In the genomic region with DNA sequence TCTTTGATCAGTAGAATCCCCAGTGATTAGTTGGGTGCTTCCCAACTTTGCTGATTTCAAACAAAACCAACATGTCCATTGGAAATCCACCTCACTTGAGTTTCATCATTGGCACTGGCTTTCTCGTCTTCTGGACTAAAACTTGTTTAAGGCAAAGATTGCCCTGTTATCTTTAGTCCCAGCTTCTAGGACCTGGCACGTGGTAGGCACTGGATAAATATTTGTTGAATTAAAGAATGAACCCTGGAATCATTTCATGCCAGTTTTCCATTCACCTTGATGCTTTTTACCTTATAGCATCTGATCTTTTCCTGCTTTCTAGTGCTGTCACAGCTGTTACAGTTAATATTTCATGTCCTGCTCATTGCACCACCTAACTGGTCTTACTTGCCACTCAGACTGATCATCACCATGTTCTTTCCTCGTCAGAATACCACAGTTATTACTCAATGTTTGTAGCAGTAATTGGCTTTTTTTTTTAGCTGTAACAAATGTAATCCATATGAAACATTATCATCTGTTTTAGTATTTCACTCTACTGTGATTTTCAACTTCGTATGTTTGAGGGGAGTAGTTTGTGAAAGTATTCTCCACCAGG, we compare ENCODE assay signal across 9 cellular contexts. TPM values are rescaled to one million over a fixed set of nuclear protein-coding genes. Genes with fewer than 3 reads are reported as not detected.
A peak's percentile ranks its signal among the peaks of the same experiment; 100 is the strongest.
DNase-seq lines count a peak whose midpoint lies in the region; ATAC-seq and TF ChIP-seq lines count a peak whose summit lies in the region.
"Had no signal": no experiment of that assay in that cellular context is flagged by ENCODE, and none has a peak within 500 bp of the region (broad histone marks: within the 10 kb centered on the region; RNA-seq: fewer than 3 reads in every experiment).

No MANE protein-coding gene starts in this region.

- H3K27me3 ChIP-seq in RWPE2 (ENCODE audit: insufficient read depth, poor library complexity, severe bottlenecking) (no peaks in the 10 kb centered on the region), rectal smooth muscle tissue (ENCODE audit: control insufficient read depth, insufficient read depth, low read length) (no peaks in the 10 kb centered on the region)

- H3K27me3 Mint-ChIP-seq in activated T-cell treated with anti-CD3 and anti-CD28 coated beads, Interleukin-2, amount 50 U/mL, for 4 hours (ENCODE audit: low read depth), result no peaks in the 10 kb centered on the region

- H3K9me3 ChIP-seq in RWPE2 (ENCODE audit: severe bottlenecking), result no peaks in the 10 kb centered on the region

- ATAC-seq in activated T-cell treated with anti-CD3 and anti-CD28 coated beads, Interleukin-2, amount 50 U/mL, for 4 hours, result no peak
- ATAC-seq in RWPE2 (ENCODE audit: low read depth) (peak; percentile 32; the same call in 2 of the 3 replicates), esophagus mucosa (peak; percentile 82), sciatic nerve (no peak), HG02973 (IDR thresholded peaks at IDR 0.05; ENCODE audit: unreplicated experiment) (no peak)

- H3K36me3 ChIP-seq in RWPE2 (ENCODE audit: low read depth) (peaks cover 32% of the 10 kb centered on the region), rectal smooth muscle tissue (ENCODE audit: control insufficient read depth, insufficient read depth, low read length) (no peaks in the 10 kb centered on the region)

- H3K4me3 ChIP-seq in RWPE2 (ENCODE audit: severe bottlenecking), result peak overlapping the region; percentile 79
- peak overlapping the region; percentile 95 for H3K4me3 ChIP-seq in rectal smooth muscle tissue (ENCODE audit: low read length)

- no peak overlapping the region for H3K9ac ChIP-seq in rectal smooth muscle tissue (ENCODE audit: low read length)

- H3K4me1 ChIP-seq in RWPE2 (ENCODE audit: insufficient read depth, poor library complexity, severe bottlenecking) (peaks cover 12% of the 10 kb centered on the region), rectal smooth muscle tissue (ENCODE audit: control insufficient read depth, insufficient read depth, low read length) (peaks cover 13% of the 10 kb centered on the region)

- intact Hi-C loops in sciatic nerve (cut with DNase I), result no loop called here

- no peak for TF ChIP-seq CTCF in RWPE2 (IDR thresholded peaks at IDR 0.05; ENCODE audit: poor library complexity, severe bottlenecking)

- H3K27ac ChIP-seq in RWPE2 (ENCODE audit: poor library complexity, severe bottlenecking) (peak overlapping the region; percentile 33), rectal smooth muscle tissue (ENCODE audit: low read depth, low read length) (no peak overlapping the region)

- H3K4me1 Mint-ChIP-seq in activated T-cell treated with anti-CD3 and anti-CD28 coated beads, Interleukin-2, amount 50 U/mL, for 4 hours (ENCODE audit: low read depth), result peaks cover 47% of the 10 kb centered on the region

- H3K4me3 Mint-ChIP-seq in activated T-cell treated with anti-CD3 and anti-CD28 coated beads, Interleukin-2, amount 50 U/mL, for 4 hours, result peak overlapping the region; percentile 97

- H3K9me3 Mint-ChIP-seq in activated T-cell treated with anti-CD3 and anti-CD28 coated beads, Interleukin-2, amount 50 U/mL, for 4 hours, result no peaks in the 10 kb centered on the region

- no peak for DNase-seq in activated T-cell treated with anti-CD3 and anti-CD28 coated beads, Interleukin-2, amount 50 U/mL, for 4 hours
- no peak for DNase-seq in activated T-cell treated with anti-CD3 and anti-CD28 coated beads, Interleukin-2, amount 50 U/mL, for 1 hour
- DNase-seq in RWPE2 (ENCODE audit: low spot score), result no peak
- no peak for DNase-seq in sciatic nerve (ENCODE audit: low spot score)
- DNase-seq in SHP77 treated with DMSO at 0.1 percent for 48 hours (lab: John Stamatoyannopoulos, UW), result no peak
- DNase-seq: left cardiac atrium had no signal

- H3K36me3 Mint-ChIP-seq in activated T-cell treated with anti-CD3 and anti-CD28 coated beads, Interleukin-2, amount 50 U/mL, for 4 hours (ENCODE audit: insufficient read depth), result peaks cover 13% of the 10 kb centered on the region

RNA-seq across cellular contexts. Expression of a gene that starts 7.3 kb away (rescaled TPM):
- total RNA-seq in activated T-cell treated with anti-CD3 and anti-CD28 coated beads, Interleukin-2, amount 50 U/mL, for 4 hours, result not detected
- not detected for total RNA-seq in esophagus mucosa
- total RNA-seq in sciatic nerve, result 0.27 TPM
- total RNA-seq: left cardiac atrium had no signal

Comparison
In these comparisons a context has a peak if more than half of its experiments do, and no peak if none do; other contexts are left out.
1. ATAC-seq: peak in RWPE2 (single experiment) and esophagus mucosa (single experiment); none in activated T-cell treated with anti-CD3 and anti-CD28 coated beads, Interleukin-2, amount 50 U/mL, for 4 hours (0 of 2), sciatic nerve (single experiment) and HG02973 (single experiment).